32 cellular contexts compared by ENCODE assay signal in genomic region chr5:153362026-153362425, GRCh38.
"Had no signal": no experiment of that assay in that cellular context is flagged by ENCODE, and none has a peak within 500 bp of the region (broad histone marks: within the 10 kb centered on the region; RNA-seq: fewer than 3 reads in every experiment).

No MANE protein-coding gene starts in this region.

- H3K4me2 ChIP-seq: KMS-11 had no signal

- H3K36me3 ChIP-seq: MG63 had no signal

- H3K27ac ChIP-seq: KMS-11 had no signal

- H3K4me3 ChIP-seq: MG63 had no signal

- DNase-seq: Karpas-422, Kasumi-1, MG63, MM.1S, MV-4-11, NCI-H1048, NCI-H1092, NCI-H1092 treated with DMSO at 0.1 percent for 48 hours, NCI-H1105, NCI-H1105 treated with DMSO at 0.1 percent for 48 hours, NCI-H1417 treated with DMSO at 0.1 percent for 48 hours, NCI-H1436, NCI-H1436 treated with DMSO at 0.1 percent for 48 hours, NCI-H1694, NCI-H1694 treated with DMSO at 0.1 percent for 48 hours, NCI-H187, NCI-H187 treated with DMSO at 0.1 percent for 48 hours, NCI-H1930, NCI-H2029, NCI-H2029 treated with DMSO at 0.1 percent for 48 hours, NCI-H2081, NCI-H2081 treated with DMSO at 0.1 percent for 48 hours, NCI-H2107, NCI-H2171, NCI-H2171 treated with DMSO at 0.1 percent for 48 hours, NCI-H2227 treated with DMSO at 0.1 percent for 48 hours, NCI-H226, NCI-H345, NCI-H446, NCI-H446 treated with DMSO at 0.1 percent for 48 hours, NCI-H510A had no signal

- H3K9ac ChIP-seq: KMS-11 had no signal

- H3K27me3 ChIP-seq: MG63 had no signal

- H3K9me3 ChIP-seq: MG63 had no signal
